Comparison of ENCODE assay signal across 15 cellular contexts in genomic region chr9:120852240-120853018, GRCh38. TPM values are rescaled to one million over a fixed set of nuclear protein-coding genes. Genes with fewer than 3 reads are reported as not detected.
A peak's percentile ranks its signal among the peaks of the same experiment; 100 is the strongest.
DNase-seq lines count a peak whose midpoint lies in the region; ATAC-seq lines count a peak whose summit lies in the region.
"Had no signal": no experiment of that assay in that cellular context is flagged by ENCODE, and none has a peak within 500 bp of the region (broad histone marks: within the 10 kb centered on the region; RNA-seq: fewer than 3 reads in every experiment).

No MANE protein-coding gene starts in this region.

- H3K27me3 Mint-ChIP-seq in T-cell = no peaks in the 10 kb centered on the region
- H3K27me3 Mint-ChIP-seq in stimulated activated naive B cell treated with anti-CD40 and anti-IgM and Interleukin-4, amounts not matched to agents 10 μg/mL and 1 μg/mL and 100 μg/mL, for 72 hours = no peaks in the 10 kb centered on the region

- no peak for ATAC-seq in T-cell (replicated peaks in 1 of 4)
- no peak for ATAC-seq in stimulated activated naive B cell treated with anti-CD40 and anti-IgM and Interleukin-4, amounts not matched to agents 10 μg/mL and 1 μg/mL and 100 μg/mL, for 72 hours (replicated peaks)
- ATAC-seq: gastrocnemius medialis, left lobe of liver had no signal

- peaks cover 12 to 30% (median 19%) of the 10 kb centered on the region in 3 donors for H3K4me1 Mint-ChIP-seq in T-cell
- peaks cover 0 to 24% of the 10 kb centered on the region in 2 donors for H3K4me1 Mint-ChIP-seq in stimulated activated naive B cell treated with anti-CD40 and anti-IgM and Interleukin-4, amounts not matched to agents 10 μg/mL and 1 μg/mL and 100 μg/mL, for 72 hours

- no peaks in the 10 kb centered on the region for H3K9me3 Mint-ChIP-seq in T-cell
- no peaks in the 10 kb centered on the region for H3K9me3 Mint-ChIP-seq in stimulated activated naive B cell treated with anti-CD40 and anti-IgM and Interleukin-4, amounts not matched to agents 10 μg/mL and 1 μg/mL and 100 μg/mL, for 72 hours

- no peak overlapping the region for H3K4me3 Mint-ChIP-seq in T-cell
- no peak overlapping the region for H3K4me3 Mint-ChIP-seq in stimulated activated naive B cell treated with anti-CD40 and anti-IgM and Interleukin-4, amounts not matched to agents 10 μg/mL and 1 μg/mL and 100 μg/mL, for 72 hours

- DNase-seq in activated T-cell treated with anti-CD3 and anti-CD28 coated beads, Interleukin-2, amount 50 U/mL, for 48 hours = peak; percentile 13 to 15
- DNase-seq in activated T-cell treated with anti-CD3 and anti-CD28 coated beads for 4 hours (no peak), T-cell (no peak), foreskin melanocyte (peak; percentile 25), retina (peak; percentile 44), COR-L47 (lab: John Stamatoyannopoulos, UW) (no peak), NCI-H2081 (lab: John Stamatoyannopoulos, UW) (no peak)
- DNase-seq in stimulated activated naive B cell treated with anti-CD40 and anti-IgM and Interleukin-4, amounts not matched to agents 10 μg/mL and 1 μg/mL and 100 μg/mL, for 72 hours = no peak
- DNase-seq: activated CD4-positive, alpha-beta T cell treated with anti-CD3 and anti-CD28 coated beads for 4 hours; adrenal gland; EL; gastrocnemius medialis; stimulated activated CD4-positive, alpha-beta T cell treated with anti-CD3 and anti-CD28 coated beads, Interleukin-1b, Interleukin-23, amount 100 ng/mL, for 48 hours; stimulated activated naive CD4-positive, alpha-beta T cell treated with Interleukin-2 at 50 U/mL for 16 hours had no signal

- POLR2A ChIA-PET in T-cell (lab: Charles Lee) = interaction anchor here in 1 of 2 donors (0.6 kb wide), 1 partner anchor 22 kb away, joined by 7 read pairs; no protein-coding TSS in a partner anchor

- peaks cover 8% of the 10 kb centered on the region for H3K36me3 Mint-ChIP-seq in T-cell
- H3K36me3 Mint-ChIP-seq in stimulated activated naive B cell treated with anti-CD40 and anti-IgM and Interleukin-4, amounts not matched to agents 10 μg/mL and 1 μg/mL and 100 μg/mL, for 72 hours = peaks cover 25 to 29% of the 10 kb centered on the region in 2 donors

- peak overlapping the region; percentile 49 to 61 for H3K27ac Mint-ChIP-seq in T-cell
- H3K27ac Mint-ChIP-seq in stimulated activated naive B cell treated with anti-CD40 and anti-IgM and Interleukin-4, amounts not matched to agents 10 μg/mL and 1 μg/mL and 100 μg/mL, for 72 hours = no peak overlapping the region

- CTCF ChIA-PET in T-cell (lab: Charles Lee) = no interaction called here

RNA-seq across cellular contexts. Expression of gene PSMD5, which starts 9.7 kb away (rescaled TPM):
- 10 to 100 TPM; 27.5 to 55.2 (median 47.7) TPM for total RNA-seq in T-cell

RNA-seq across cellular contexts. Expression of gene PHF19, which starts 24.6 kb away (rescaled TPM):
- total RNA-seq in T-cell = 100 to 1,000 TPM in 4 of 5 donors, 10 to 100 TPM in 1; 92.8 to 184 (median 166) TPM

RNA-seq across cellular contexts. Expression of gene FBXW2, which starts 59.2 kb away (rescaled TPM):
- 10 to 100 TPM; 70.3 to 78.3 (median 74.3) TPM for total RNA-seq in T-cell

Comparison
In these comparisons a context has a peak if more than half of its experiments do, and no peak if none do; other contexts are left out.
1. DNase-seq: peak in activated T-cell treated with anti-CD3 and anti-CD28 coated beads, Interleukin-2, amount 50 U/mL, for 48 hours (2 of 2), foreskin melanocyte (single experiment) and retina (single experiment); none in activated T-cell treated with anti-CD3 and anti-CD28 coated beads for 4 hours (single experiment), T-cell (0 of 34), COR-L47 (single experiment), stimulated activated naive B cell treated with anti-CD40 and anti-IgM and Interleukin-4, amounts not matched to agents 10 μg/mL and 1 μg/mL and 100 μg/mL, for 72 hours (single experiment) and NCI-H2081 (0 of 2).